Comparison of ENCODE assay signal across 8 cellular contexts in the genomic region with DNA sequence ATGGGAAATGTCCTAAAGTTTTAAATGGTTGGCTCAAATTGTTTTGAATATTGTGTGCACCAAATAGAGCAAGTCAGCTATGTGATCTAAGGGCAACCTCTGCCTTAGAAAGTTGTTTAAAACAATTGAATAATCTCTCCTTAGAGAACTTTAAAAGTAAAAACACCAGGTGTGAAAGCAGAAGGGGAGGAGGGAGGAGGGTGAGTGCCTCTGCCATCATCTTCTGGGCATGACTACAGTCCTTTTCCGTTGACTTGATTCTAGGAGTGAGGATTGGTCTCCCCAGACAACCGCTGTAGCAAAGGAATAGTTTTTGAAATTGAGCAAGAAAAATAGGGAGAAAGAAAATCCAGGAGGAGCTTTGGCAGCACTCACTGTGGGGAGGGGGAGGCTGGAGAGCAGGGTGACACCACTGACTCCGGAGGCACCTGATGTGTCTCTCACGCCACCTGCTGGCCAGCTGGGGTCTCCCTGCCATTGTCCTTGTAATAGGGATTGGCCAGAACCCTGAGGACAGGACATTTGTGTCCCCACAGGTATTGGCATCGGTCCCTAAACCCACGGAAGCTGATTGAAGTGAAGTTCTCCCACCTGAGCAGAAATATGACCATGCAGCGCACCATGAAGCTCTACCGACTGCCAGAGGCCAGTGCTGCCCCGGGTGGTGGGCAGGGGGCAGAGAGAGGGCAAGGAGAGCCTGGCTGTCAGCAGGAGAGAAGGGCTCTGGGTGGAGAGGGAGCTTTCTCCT. TPM values are rescaled to one million over a fixed set of nuclear protein-coding genes. Genes with fewer than 3 reads are reported as not detected.
DNase-seq lines count a peak whose midpoint lies in the region; ATAC-seq and FAIRE-seq lines count a peak whose summit lies in the region.

No MANE protein-coding gene starts in this region.

- H3K27ac Mint-ChIP-seq in CD4-positive, alpha-beta memory T cell, result peak overlapping the region in 3 of 7 donors; percentile 59 to 66 (median 66)

- H3K9me3 ChIP-seq in CD4-positive, alpha-beta memory T cell (ENCODE audit: control insufficient read depth in 1 of 2, low read length in 2 of 2), result no peaks in the 10 kb centered on the region
- H3K9me3 ChIP-seq in NT2/D1 (ENCODE audit: insufficient read depth, low read length), result no peaks in the 10 kb centered on the region

- POLR2A ChIA-PET in CD4-positive, alpha-beta memory T cell (lab: Charles Lee; ENCODE audit: partially characterized antibody), result interaction anchor here (1.0 to 1.8 kb wide), 3 partner anchors 15 to 37 kb away, joined by 3 to 8 read pairs (median 3); a partner anchor contains a TSS

- no peaks in the 10 kb centered on the region for H3K9me3 Mint-ChIP-seq in CD4-positive, alpha-beta memory T cell

- CTCF ChIA-PET in CD4-positive, alpha-beta memory T cell (lab: Charles Lee; ENCODE audit: partially characterized antibody), result interaction anchor here (0.6 to 4.3 kb wide), 31 partner anchors 10 to 345 kb away, joined by 3 to 40 read pairs (median 4); a partner anchor contains a TSS

- DNase-seq in CD4-positive, alpha-beta memory T cell, result peak; percentile 58 to 76 (median 67)
- DNase-seq in HTR-8/SVneo (ENCODE audit: insufficient read length, low spot score) (peak; percentile 97), NT2/D1 (ENCODE audit: low read depth, low spot score) (peak; percentile 71), activated T-cell treated with anti-CD3 and anti-CD28 coated beads for 4 hours (peak; percentile 64), epithelial cell of prostate (ENCODE audit: low read depth, low spot score) (peak; percentile 24), myocyte (ENCODE audit: low read depth) (peak; percentile 83)
- DNase-seq in stimulated activated CD8-positive, alpha-beta memory T cell treated with anti-CD3 and anti-CD28 coated beads, Interleukin-7, amount 100 ng/mL, for 1 hour (ENCODE audit: low read depth in 2 of 2), result peak; percentile 41 to 59

- no peak overlapping the region for H3K4me3 Mint-ChIP-seq in CD4-positive, alpha-beta memory T cell

- peaks cover 56 to 72% of the 10 kb centered on the region in 2 donors for H3K36me3 Mint-ChIP-seq in CD4-positive, alpha-beta memory T cell

- H3K27me3 ChIP-seq in CD4-positive, alpha-beta memory T cell (ENCODE audit: insufficient read depth, low read length), result no peaks in the 10 kb centered on the region
- H3K27me3 ChIP-seq in NT2/D1 (ENCODE audit: insufficient read depth, insufficient read length), result no peaks in the 10 kb centered on the region

- ATAC-seq in HG02938 (IDR thresholded peaks at IDR 0.05; ENCODE audit: unreplicated experiment), result no peak

- H3K27me3 Mint-ChIP-seq in CD4-positive, alpha-beta memory T cell, result no peaks in the 10 kb centered on the region

- no peak overlapping the region for H3K4me3 ChIP-seq in CD4-positive, alpha-beta memory T cell (ENCODE audit: low read length in 2 of 2)
- H3K4me3 ChIP-seq in NT2/D1 (ENCODE audit: insufficient read length, low read depth), result no peak overlapping the region

- H3K4me1 ChIP-seq in CD4-positive, alpha-beta memory T cell (ENCODE audit: insufficient read depth, low read length), result no peaks in the 10 kb centered on the region
- peaks cover 3% of the 10 kb centered on the region for H3K4me1 ChIP-seq in NT2/D1 (ENCODE audit: insufficient read depth, insufficient read length)

- H3K36me3 ChIP-seq in CD4-positive, alpha-beta memory T cell (ENCODE audit: insufficient read depth, low read length), result peaks cover 74% of the 10 kb centered on the region
- peaks cover 78% of the 10 kb centered on the region for H3K36me3 ChIP-seq in NT2/D1 (ENCODE audit: insufficient read depth, insufficient read length, low read length)

- FAIRE-seq in HTR-8/SVneo (lab: Jason Lieb, UNC), result peak; percentile 88

- H3K4me1 Mint-ChIP-seq in CD4-positive, alpha-beta memory T cell, result no peaks in the 10 kb centered on the region

- no peak overlapping the region for H3K27ac ChIP-seq in CD4-positive, alpha-beta memory T cell (ENCODE audit: low read depth, low read length)
- no peak overlapping the region for H3K27ac ChIP-seq in epithelial cell of prostate

- H3K9ac ChIP-seq in NT2/D1 (ENCODE audit: insufficient read length, low read depth), result no peak overlapping the region

- intact Hi-C loops in CD4-positive, alpha-beta memory T cell (cut with micrococcal nuclease), result loop anchor here (1.0 to 5.0 kb wide), 3 partner anchors 47 to 324 kb away; a partner anchor contains a TSS

RNA-seq across cellular contexts. Expression of a gene that starts 33.3 kb away (rescaled TPM):
- 1 to 10 TPM; 3.8 to 6.0 TPM for total RNA-seq in CD4-positive, alpha-beta memory T cell
- under 1 TPM; 0.30 to 0.80 TPM for polyA plus RNA-seq in CD4-positive, alpha-beta memory T cell
- 61.3 and 187 TPM in 2 replicates for total RNA-seq in myocyte
- 226 TPM for polyA plus RNA-seq in myocyte (2012)

RNA-seq across cellular contexts. Expression of a gene that starts 36.4 kb away (rescaled TPM):
- total RNA-seq in CD4-positive, alpha-beta memory T cell, result 10 to 100 TPM; 41.9 to 48.1 TPM
- polyA plus RNA-seq in CD4-positive, alpha-beta memory T cell, result 10 to 100 TPM; 10.3 to 10.5 TPM
- total RNA-seq in myocyte, result 3.5 and 6.0 TPM in 2 replicates
- 12.1 TPM for polyA plus RNA-seq in myocyte (2012)

RNA-seq across cellular contexts. Expression of a gene that starts 37.9 kb away (rescaled TPM):
- total RNA-seq in CD4-positive, alpha-beta memory T cell, result 100 to 1,000 TPM; 125 to 126 TPM
- 10 to 100 TPM; 56.2 to 75.7 TPM for polyA plus RNA-seq in CD4-positive, alpha-beta memory T cell
- total RNA-seq in myocyte, result 80.3 and 88.7 TPM in 2 replicates
- polyA plus RNA-seq in myocyte (2012), result 114 TPM

RNA-seq across cellular contexts. Expression of a gene that starts 47.6 kb away (rescaled TPM):
- total RNA-seq in CD4-positive, alpha-beta memory T cell, result 10 to 100 TPM; 32.0 to 32.1 TPM
- polyA plus RNA-seq in CD4-positive, alpha-beta memory T cell, result 10 to 100 TPM in 1 of 2 donors, 1 to 10 TPM in 1; 8.8 to 16.2 TPM
- 67.0 and 75.5 TPM in 2 replicates for total RNA-seq in myocyte
- 57.9 TPM for polyA plus RNA-seq in myocyte (2012)

RNA-seq across cellular contexts. Expression of a gene that starts 49.2 kb away (rescaled TPM):
- 10 to 100 TPM; 28.8 to 30.8 TPM for total RNA-seq in CD4-positive, alpha-beta memory T cell
- 1 to 10 TPM; 2.8 to 5.9 TPM for polyA plus RNA-seq in CD4-positive, alpha-beta memory T cell
- 21.0 and 28.4 TPM in 2 replicates for total RNA-seq in myocyte
- polyA plus RNA-seq in myocyte (2012), result 36.2 TPM

Comparison
In these comparisons a context has a peak if more than half of its experiments do, and no peak if none do; other contexts are left out.
1. DNase-seq: peak in every context shown above with its lines; median percentile 97 in HTR-8/SVneo; 83 in myocyte; 71 in NT2/D1; 67 in CD4-positive, alpha-beta memory T cell; 64 in activated T-cell treated with anti-CD3 and anti-CD28 coated beads for 4 hours; 50 in stimulated activated CD8-positive, alpha-beta memory T cell treated with anti-CD3 and anti-CD28 coated beads, Interleukin-7, amount 100 ng/mL, for 1 hour; 24 in epithelial cell of prostate.